Comparison of ENCODE assay signal across 2 cellular contexts in the genomic region with DNA sequence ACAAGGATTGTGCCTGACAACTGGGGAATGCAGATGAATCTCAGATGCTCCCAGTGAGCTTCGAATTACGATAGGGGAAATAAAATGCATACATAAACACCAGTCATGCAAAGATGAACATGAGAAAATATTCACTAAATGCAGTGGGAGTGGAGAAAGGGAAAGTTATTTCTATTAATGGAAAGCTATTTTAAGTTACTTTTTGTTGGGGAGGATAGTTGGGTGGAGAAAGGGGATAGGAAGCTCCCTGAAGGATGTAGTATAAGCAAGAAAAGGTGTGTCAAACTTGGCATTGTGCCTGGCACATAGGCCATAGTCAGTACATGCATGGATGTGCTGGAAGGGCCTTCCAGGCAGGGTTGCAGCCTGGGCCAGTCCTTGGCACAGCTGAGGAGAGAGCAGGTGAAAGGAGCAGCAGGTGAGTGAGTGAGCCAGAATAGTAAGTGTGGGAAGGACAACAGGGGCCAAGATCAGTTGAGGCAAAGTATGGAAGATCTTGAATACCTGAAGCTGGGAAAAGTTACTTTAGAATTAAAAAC.
TF ChIP-seq lines count a peak whose summit lies in the region.

No MANE protein-coding gene starts in this region.

TF ChIP-seq in HEK293, 187 proteins besides CTCF, POLR2A, EP300 and RAD21:
- TF ChIP-seq ZNF560 (tag by site-specific recombination; IDR thresholded peaks at IDR 0.05; ENCODE audit: borderline replicate concordance) (no peak), PRDM1 (tag by site-specific recombination; IDR thresholded peaks at IDR 0.05) (peak; percentile 92)
TF ChIP-seq in HEK293: peak in this region for 1.

TF ChIP-seq in SK-N-SH, 30 proteins besides CTCF, POLR2A, EP300 and RAD21:
- TF ChIP-seq TAF1 (IDR thresholded peaks at IDR 0.05; ENCODE audit: borderline replicate concordance, low read depth, low read length) (no peak), TCF12 (IDR thresholded peaks at IDR 0.05) (peak; percentile 14; the same call in 1 of the 2 replicates)
